26 cellular contexts compared by ENCODE assay signal in the genomic region with DNA sequence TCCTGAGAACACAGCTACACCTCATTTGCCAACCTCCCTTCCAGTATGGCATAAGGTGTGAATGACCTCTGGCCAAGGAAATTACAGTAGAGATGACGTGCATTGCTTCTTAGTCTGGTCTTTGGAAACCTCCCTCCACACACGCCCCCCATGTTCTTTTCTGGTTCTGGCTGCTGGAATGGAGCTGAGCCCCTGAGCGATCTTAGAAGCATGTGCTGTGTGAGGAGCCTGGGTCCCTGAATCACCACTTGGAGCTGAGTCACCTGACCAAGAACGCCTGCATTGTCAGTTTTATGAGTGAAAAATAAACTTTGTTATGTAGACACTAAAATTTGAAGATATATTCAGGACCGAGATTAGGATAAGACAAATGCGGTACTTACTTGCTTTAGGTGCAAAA. TPM values are rescaled to one million over a fixed set of nuclear protein-coding genes. Genes with fewer than 3 reads are reported as not detected.
"Had no signal": no experiment of that assay in that cellular context is flagged by ENCODE, and none has a peak within 500 bp of the region (broad histone marks: within the 10 kb centered on the region; RNA-seq: fewer than 3 reads in every experiment).

No MANE protein-coding gene starts in this region.

- H3K4me2 ChIP-seq: hepatocyte had no signal

- DNase-seq: activated CD4-positive, alpha-beta memory T cell treated with anti-CD3 and anti-CD28 coated beads, Interleukin-2, amount 10 ng/mL, durations not matched to agents 7 days and 5 days; activated CD4-positive, alpha-beta T cell treated with anti-CD3 and anti-CD28 coated beads, Interleukin-2, amount 10 ng/mL, durations not matched to agents 24 days and 14 days; activated effector memory CD4-positive, alpha-beta T cell treated with Interleukin-2 at 50 U/mL for 16 hours; activated naive CD4-positive, alpha-beta T cell treated with anti-CD3 and anti-CD28 coated beads for 36 hours; activated naive CD8-positive, alpha-beta T cell treated with anti-CD3 and anti-CD28 coated beads, Interleukin-2, amount 10 ng/mL, durations not matched to agents 7 days and 5 days; activated T-cell treated with anti-CD3 and anti-CD28 coated beads, Interleukin-2, amount 50 U/mL, for 72 hours; amniotic stem cell; cerebellar nuclear complex; immature natural killer cell; left ventricle myocardium superior; midbrain; natural killer cell; retina; sigmoid colon; stimulated activated CD4-positive, alpha-beta T cell treated with anti-CD3 and anti-CD28 coated beads, Interleukin-4, amount 100 ng/mL, for 1 hour; stimulated activated naive CD4-positive, alpha-beta T cell; testis had no signal

- H3K4me3 ChIP-seq: coronary artery, hepatocyte, sigmoid colon, testis, vagina had no signal

- H3K79me2 ChIP-seq: hepatocyte had no signal

- H3K27ac ChIP-seq: coronary artery, epithelial cell of prostate, foreskin keratinocyte, hepatocyte, sigmoid colon, testis, vagina, VCaP had no signal

- H3K4me3 Mint-ChIP-seq: activated CD4-positive, alpha-beta memory T cell treated with anti-CD3 and anti-CD28 coated beads, Interleukin-2, amount 10 ng/mL, durations not matched to agents 7 days and 5 days; activated CD4-positive, alpha-beta T cell treated with anti-CD3 and anti-CD28 coated beads, Interleukin-2, amount 10 ng/mL, durations not matched to agents 24 days and 14 days; activated naive CD4-positive, alpha-beta T cell treated with anti-CD3 and anti-CD28 coated beads for 36 hours; activated naive CD8-positive, alpha-beta T cell treated with anti-CD3 and anti-CD28 coated beads, Interleukin-2, amount 10 ng/mL, durations not matched to agents 7 days and 5 days; activated T-cell treated with anti-CD3 and anti-CD28 coated beads, Interleukin-2, amount 50 U/mL, for 72 hours; immature natural killer cell; natural killer cell; type B pancreatic cell had no signal

- H3K27ac Mint-ChIP-seq: activated CD4-positive, alpha-beta memory T cell treated with anti-CD3 and anti-CD28 coated beads, Interleukin-2, amount 10 ng/mL, durations not matched to agents 7 days and 5 days; activated CD4-positive, alpha-beta T cell treated with anti-CD3 and anti-CD28 coated beads, Interleukin-2, amount 10 ng/mL, durations not matched to agents 24 days and 14 days; activated naive CD4-positive, alpha-beta T cell treated with anti-CD3 and anti-CD28 coated beads for 36 hours; activated naive CD8-positive, alpha-beta T cell treated with anti-CD3 and anti-CD28 coated beads, Interleukin-2, amount 10 ng/mL, durations not matched to agents 7 days and 5 days; activated T-cell treated with anti-CD3 and anti-CD28 coated beads, Interleukin-2, amount 50 U/mL, for 72 hours; immature natural killer cell; natural killer cell; progenitor cell of endocrine pancreas; type B pancreatic cell had no signal

- H3K4me1 ChIP-seq: foreskin keratinocyte, sigmoid colon, testis, vagina had no signal

- H3K9me3 ChIP-seq: sigmoid colon, testis, vagina had no signal

- H3K27me3 Mint-ChIP-seq: activated CD4-positive, alpha-beta memory T cell treated with anti-CD3 and anti-CD28 coated beads, Interleukin-2, amount 10 ng/mL, durations not matched to agents 7 days and 5 days; progenitor cell of endocrine pancreas; type B pancreatic cell had no signal

- H3K36me3 Mint-ChIP-seq: activated naive CD8-positive, alpha-beta T cell treated with anti-CD3 and anti-CD28 coated beads, Interleukin-2, amount 10 ng/mL, durations not matched to agents 7 days and 5 days; immature natural killer cell; natural killer cell had no signal

- ATAC-seq: activated CD4-positive, CD25-positive, alpha-beta regulatory T cell treated with anti-CD3 and anti-CD28 coated beads, Interleukin-2, amount 50 U/mL, for 24 hours; activated T-cell treated with anti-CD3 and anti-CD28 coated beads, Interleukin-2, amount 50 U/mL, for 72 hours; foreskin keratinocyte; left ventricle myocardium superior; natural killer cell had no signal

- H3K27me3 ChIP-seq: foreskin keratinocyte, hepatocyte, sigmoid colon, testis, vagina had no signal

- H2AFZ ChIP-seq: hepatocyte had no signal

- H3K4me1 Mint-ChIP-seq: activated CD4-positive, alpha-beta memory T cell treated with anti-CD3 and anti-CD28 coated beads, Interleukin-2, amount 10 ng/mL, durations not matched to agents 7 days and 5 days; activated CD4-positive, alpha-beta T cell treated with anti-CD3 and anti-CD28 coated beads, Interleukin-2, amount 10 ng/mL, durations not matched to agents 24 days and 14 days; activated naive CD8-positive, alpha-beta T cell treated with anti-CD3 and anti-CD28 coated beads, Interleukin-2, amount 10 ng/mL, durations not matched to agents 7 days and 5 days; immature natural killer cell; natural killer cell had no signal

- H3K36me3 ChIP-seq: sigmoid colon, vagina had no signal

RNA-seq across cellular contexts. Expression of a gene that starts 51.4 kb away (rescaled TPM):
- total RNA-seq: activated naive CD8-positive, alpha-beta T cell treated with anti-CD3 and anti-CD28 coated beads, Interleukin-2, amount 10 ng/mL, durations not matched to agents 7 days and 5 days had no signal
